ENCODE assay signal across 8 cellular contexts in the genomic region with DNA sequence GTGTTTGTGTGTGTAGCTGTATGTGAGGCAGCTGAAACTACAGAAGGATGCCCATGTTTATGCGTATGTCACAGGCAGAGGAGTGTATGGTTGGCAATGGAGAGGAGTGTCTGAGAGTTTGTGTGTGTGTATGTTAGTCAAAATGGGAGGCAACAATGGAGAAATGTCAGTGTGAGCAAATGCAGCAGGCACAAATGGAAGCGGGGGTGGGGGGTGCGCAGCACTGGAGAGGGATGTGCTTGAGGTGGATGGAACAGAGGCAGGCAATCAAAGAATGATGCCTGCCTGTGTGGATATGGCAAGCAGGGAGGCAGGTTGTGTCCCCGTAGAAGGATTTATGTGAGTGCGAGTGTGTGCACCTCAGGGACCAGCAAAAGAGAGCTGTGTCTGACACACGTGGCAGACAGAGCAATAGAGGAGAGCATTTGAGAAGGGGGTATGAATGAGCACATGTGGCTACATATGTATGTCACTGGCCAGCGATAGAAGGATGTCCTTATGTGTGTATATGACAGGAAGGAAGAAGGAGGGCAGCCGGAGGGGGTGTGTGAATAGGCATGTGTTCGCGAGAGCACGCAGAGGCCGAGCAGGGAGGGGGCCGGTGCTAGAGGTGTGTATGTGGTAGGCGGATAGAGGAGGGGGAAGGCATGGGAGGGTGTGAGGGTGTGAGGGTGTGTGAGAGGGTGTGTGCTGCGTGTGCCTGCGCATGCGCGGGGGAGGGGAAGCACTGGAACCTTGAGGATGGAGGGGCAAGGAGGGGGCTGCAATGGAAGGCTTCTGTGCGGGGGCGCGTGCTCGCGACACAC. TPM values are rescaled to one million over a fixed set of nuclear protein-coding genes. Genes with fewer than 3 reads are reported as not detected.
A peak's percentile ranks its signal among the peaks of the same experiment; 100 is the strongest.
DNase-seq lines count a peak whose midpoint lies in the region; FAIRE-seq and TF ChIP-seq lines count a peak whose summit lies in the region.

No MANE protein-coding gene starts in this region.

- peaks cover 2% of the 10 kb centered on the region for H3K4me1 ChIP-seq in ACC112 (ENCODE audit: control insufficient read depth, insufficient read depth, low read length, unreplicated experiment)

- no peaks in the 10 kb centered on the region for H3K36me3 ChIP-seq in ACC112 (ENCODE audit: insufficient read depth, low read length)

- no peak for TF ChIP-seq CTCF in mesothelial cell of epicardium (IDR thresholded peaks at IDR 0.05; ENCODE audit: unreplicated experiment)

- peak; percentile 26 for DNase-seq in GM19239 (ENCODE audit: insufficient read length, low spot score)
- peak; percentile 31 for DNase-seq in NCI-H1092 (lab: John Stamatoyannopoulos, UW)
- DNase-seq in activated CD4-positive, alpha-beta T cell treated with anti-CD3 and anti-CD28 coated beads, Interleukin-2, amount 50 U/mL, for 4 hours, result peak; percentile 40 to 52
- peak; percentile 23 for DNase-seq in effector CD8-positive, alpha-beta T cell (lab: John Stamatoyannopoulos, UW)
- peak in 1 of 2 experiments; percentile 39 for DNase-seq in mesothelial cell of epicardium (ENCODE audit: low spot score in 2 of 2, unreplicated experiment in 2 of 2)
- peak; percentile 13 to 14 for DNase-seq in stimulated activated CD8-positive, alpha-beta memory T cell treated with anti-CD3 and anti-CD28 coated beads, Interleukin-2, amount 100 ng/mL, for 48 hours (ENCODE audit: low read depth in 2 of 2)
- no peak for DNase-seq in NCI-H2171 (lab: John Stamatoyannopoulos, UW)

- H3K27me3 ChIP-seq in ACC112 (ENCODE audit: insufficient read depth, low read length), result peaks cover 5% of the 10 kb centered on the region; the same call in 1 of the 2 replicates

- peak overlapping the region; percentile 84 for H3K4me3 Mint-ChIP-seq in mesothelial cell of epicardium

- H3K9me3 Mint-ChIP-seq in mesothelial cell of epicardium, result peaks cover 6% of the 10 kb centered on the region

- H3K4me3 ChIP-seq in ACC112 (ENCODE audit: low read depth, low read length), result peak overlapping the region; percentile 80

- H3K79me2 ChIP-seq in ACC112 (ENCODE audit: control insufficient read depth, insufficient read depth, low read length, unreplicated experiment), result peaks cover 3% of the 10 kb centered on the region

- H3K27ac ChIP-seq in ACC112 (ENCODE audit: low read depth, low read length), result no peak overlapping the region

- H3K36me3 Mint-ChIP-seq in mesothelial cell of epicardium, result peaks cover 17% of the 10 kb centered on the region

- FAIRE-seq in GM19239 (lab: Jason Lieb, UNC), result peak; percentile 56

- peak overlapping the region; percentile 35 for H3K27ac Mint-ChIP-seq in mesothelial cell of epicardium

- H2AFZ ChIP-seq in ACC112 (ENCODE audit: low read length, unreplicated experiment), result no peak overlapping the region

- H3K27me3 Mint-ChIP-seq in mesothelial cell of epicardium (ENCODE audit: low read depth), result no peaks in the 10 kb centered on the region

- peaks cover 15% of the 10 kb centered on the region for H3K4me1 Mint-ChIP-seq in mesothelial cell of epicardium

RNA-seq across cellular contexts. Expression of gene PJA1, which starts 1.1 kb away (rescaled TPM):
- total RNA-seq in mesothelial cell of epicardium, result 34.8 to 37.5 TPM (median 37.2 TPM) in 3 replicates
